8 cellular contexts compared by ENCODE assay signal in the genomic region with DNA sequence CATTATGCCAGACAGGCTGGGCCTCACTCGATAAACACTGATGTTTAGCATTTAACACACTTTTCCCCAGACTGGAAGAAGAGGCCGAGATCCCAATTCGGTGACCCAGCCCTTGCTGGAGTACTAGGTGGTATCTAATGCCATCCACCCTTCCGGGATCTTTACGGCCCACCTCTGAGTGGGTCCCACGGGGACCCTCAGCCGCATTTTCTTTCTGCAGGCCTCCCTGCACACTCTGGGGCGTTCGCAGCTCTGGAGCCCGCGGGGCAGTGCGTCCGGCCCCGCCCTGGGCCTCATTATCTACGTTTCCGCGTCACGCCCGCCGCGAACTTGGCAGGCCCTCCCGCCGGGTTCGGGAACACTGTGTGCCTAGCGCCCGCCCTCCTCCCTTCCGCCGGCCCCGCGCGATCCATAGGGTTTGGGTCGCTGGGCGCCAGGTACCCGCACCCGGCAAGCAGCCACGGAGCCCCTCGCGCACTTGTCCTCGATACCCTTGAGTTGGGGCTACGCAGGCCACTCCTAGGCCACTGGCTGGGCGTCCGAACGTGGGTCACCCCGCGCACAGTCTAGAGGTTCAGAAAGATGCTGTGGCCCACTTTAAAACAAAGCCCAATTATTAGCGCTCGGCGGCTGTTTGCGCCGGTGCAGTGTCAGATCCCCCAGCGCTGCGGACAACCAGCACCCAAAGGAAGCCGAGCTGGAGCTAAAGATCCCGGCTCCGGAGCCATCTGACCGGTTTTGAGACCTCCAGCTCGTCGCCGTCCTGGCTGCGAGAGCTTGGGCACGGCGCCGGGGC. TPM values are rescaled to one million over a fixed set of nuclear protein-coding genes. Genes with fewer than 3 reads are reported as not detected.
DNase-seq lines count a peak whose midpoint lies in the region.

No MANE protein-coding gene starts in this region.

- DNase-seq in CD1c-positive myeloid dendritic cell (ENCODE audit: extremely low spot score) (peak; percentile 35), NCI-H1436 treated with DMSO at 0.1 percent for 48 hours (lab: John Stamatoyannopoulos, UW) (peak; percentile 9), mesenteric fat pad (ENCODE audit: low spot score) (peak; percentile 96), KG1 (lab: John Stamatoyannopoulos, UW) (no peak), GM19238 (ENCODE audit: insufficient read length, low spot score) (no peak)
- DNase-seq in activated CD8-positive, alpha-beta memory T cell treated with anti-CD3 and anti-CD28 coated beads for 24 hours, result peak; percentile 88
- peak; percentile 43 to 53 (median 47) for DNase-seq in stimulated activated CD4-positive, alpha-beta T cell treated with anti-CD3 and anti-CD28 coated beads, TNF-alpha, amount 100 ng/mL, for 48 hours (ENCODE audit: low read depth in 3 of 3)

- peak overlapping the region; percentile 93 for H3K9ac ChIP-seq in endocrine pancreas (ENCODE audit: control insufficient read depth, insufficient read depth, low read length)

- H3K36me3 ChIP-seq in endocrine pancreas (ENCODE audit: control insufficient read depth, insufficient read depth, low read length), result no peaks in the 10 kb centered on the region

- H3K4me1 ChIP-seq in endocrine pancreas (ENCODE audit: control insufficient read depth, insufficient read depth, low read length), result no peaks in the 10 kb centered on the region

- peak overlapping the region; percentile 34 for H3K4me3 ChIP-seq in endocrine pancreas (ENCODE audit: control insufficient read depth, insufficient read depth, low read length)

- H3K27me3 ChIP-seq in endocrine pancreas (ENCODE audit: control insufficient read depth, insufficient read depth, low read length), result no peaks in the 10 kb centered on the region

- no peaks in the 10 kb centered on the region for H3K9me3 ChIP-seq in endocrine pancreas (ENCODE audit: control insufficient read depth, low read length)

RNA-seq across cellular contexts. Expression of a gene that starts 0.9 kb away (rescaled TPM):
- 50.3 TPM for total RNA-seq in mesenteric fat pad

RNA-seq across cellular contexts. Expression of a gene that starts 18.8 kb away (rescaled TPM):
- total RNA-seq in mesenteric fat pad, result 21.5 TPM

Comparison
In these comparisons a context has a peak if more than half of its experiments do, and no peak if none do; other contexts are left out.
1. DNase-seq: peak in CD1c-positive myeloid dendritic cell (single experiment), NCI-H1436 treated with DMSO at 0.1 percent for 48 hours (single experiment), activated CD8-positive, alpha-beta memory T cell treated with anti-CD3 and anti-CD28 coated beads for 24 hours (single experiment), mesenteric fat pad (single experiment) and stimulated activated CD4-positive, alpha-beta T cell treated with anti-CD3 and anti-CD28 coated beads, TNF-alpha, amount 100 ng/mL, for 48 hours (3 of 3); none in KG1 (single experiment) and GM19238 (single experiment).